ENCODE assay signal across 23 cellular contexts in genomic region chr5:2615917-2616316, GRCh38.
DNase-seq lines count a peak whose midpoint lies in the region; ATAC-seq, FAIRE-seq and TF ChIP-seq lines count a peak whose summit lies in the region.
"Had no signal": no experiment of that assay in that cellular context is flagged by ENCODE, and none has a peak within 500 bp of the region (broad histone marks: within the 10 kb centered on the region; RNA-seq: fewer than 3 reads in every experiment).

No MANE protein-coding gene starts in this region.

- H3K4me3 ChIP-seq in HepG2 (replicated peaks in 1 of 3; ENCODE audit: insufficient read depth in 1 of 3, low read depth in 2 of 3, low read length in 3 of 3) (no peak overlapping the region), right lobe of liver (no peak overlapping the region), HEK293 (ENCODE audit: low read depth, low read length) (no peak overlapping the region), esophagus muscularis mucosa (no peak overlapping the region)
- H3K4me3 ChIP-seq: BLaER1 had no signal

- no peak overlapping the region for H3K9ac ChIP-seq in HepG2 (ENCODE audit: insufficient read depth, low read depth, low read length)
- H3K9ac ChIP-seq: BLaER1 had no signal

- H2AFZ ChIP-seq in HepG2 (ENCODE audit: low read length): no peak overlapping the region

- H3K36me3 ChIP-seq in HepG2 (replicated peaks in 1 of 2; ENCODE audit: control insufficient read depth in 1 of 2, insufficient read depth in 2 of 2, low read length in 2 of 2) (no peaks in the 10 kb centered on the region), right lobe of liver (no peaks in the 10 kb centered on the region), HEK293 (ENCODE audit: control insufficient read depth in 2 of 2, insufficient read depth in 1 of 2, low read length in 2 of 2) (no peaks in the 10 kb centered on the region), esophagus muscularis mucosa (no peaks in the 10 kb centered on the region)
- H3K36me3 ChIP-seq: BE2C, BLaER1 had no signal

- 25% methylated on average over 4 of the region's 4 CpGs for WGBS in HepG2 (ENCODE audit: low lambda C conversion rate)
- 58% methylated on average over 4 of the region's 4 CpGs for WGBS in right lobe of liver (ENCODE audit: insufficient coverage, low coverage, low lambda C conversion rate, missing lambda C conversion rate)
- WGBS in esophagus muscularis mucosa: 74% methylated on average over 4 of the region's 4 CpGs

- H3K27me3 ChIP-seq in HepG2 (ENCODE audit: control insufficient read depth in 1 of 2, insufficient read depth in 2 of 2, low read length in 2 of 2): peaks cover 1 to 18% of the 10 kb centered on the region in 2 experiments; a peak in 2 of 5 replicates
- H3K27me3 ChIP-seq in right lobe of liver: no peaks in the 10 kb centered on the region
- H3K27me3 ChIP-seq in esophagus muscularis mucosa: peaks cover 0 to 24% (median 0%) of the 10 kb centered on the region in 4 donors
- H3K27me3 ChIP-seq: BE2C, BLaER1 had no signal

- in situ Hi-C loops in HepG2 (cut with HindIII; ENCODE audit: extremely low pct_ligation_motif_present, low pct_unique_long_range_greater_than_20kb): no loop called here

- no peak overlapping the region for H3K27ac ChIP-seq in HepG2 (ENCODE audit: extremely low read length, insufficient read depth, low read length)
- no peak overlapping the region for H3K27ac ChIP-seq in right lobe of liver
- H3K27ac ChIP-seq in HEK293 (ENCODE audit: extremely low read depth, low read depth, low read length): no peak overlapping the region
- H3K27ac ChIP-seq in esophagus muscularis mucosa (replicated peaks in 1 of 4): no peak overlapping the region
- H3K27ac ChIP-seq: BLaER1 had no signal

- TF ChIP-seq POLR2A in HepG2 (IDR thresholded peaks at IDR 0.05; ENCODE audit: insufficient read depth in 1 of 2, low read depth in 2 of 2, low read length in 2 of 2) (no peak), right lobe of liver (IDR thresholded peaks at IDR 0.05) (no peak), esophagus muscularis mucosa (IDR thresholded peaks at IDR 0.05; ENCODE audit: low read depth) (no peak)

- TF ChIP-seq CTCF in HepG2 (CRISPR knock-in tag; IDR thresholded peaks at IDR 0.05): no peak
- no peak for TF ChIP-seq CTCF in right lobe of liver (IDR thresholded peaks at IDR 0.05)
- no peak for TF ChIP-seq CTCF in HEK293 (tag by site-specific recombination; IDR thresholded peaks at IDR 0.05)
- TF ChIP-seq CTCF in esophagus muscularis mucosa (IDR thresholded peaks at IDR 0.05): no peak

- no peak for ATAC-seq in HepG2
- ATAC-seq in right lobe of liver: no peak
- ATAC-seq: CD8-positive, alpha-beta T cell had no signal

- TF ChIP-seq RAD21 in HepG2 (CRISPR knock-in tag; IDR thresholded peaks at IDR 0.05): no peak

- no peaks in the 10 kb centered on the region for H3K9me3 ChIP-seq in HepG2 (ENCODE audit: low read length)
- no peaks in the 10 kb centered on the region for H3K9me3 ChIP-seq in right lobe of liver
- no peaks in the 10 kb centered on the region for H3K9me3 ChIP-seq in HEK293 (ENCODE audit: control insufficient read depth, insufficient read depth, low read depth, low read length)
- peaks cover 0 to 4% (median 0%) of the 10 kb centered on the region in 4 donors for H3K9me3 ChIP-seq in esophagus muscularis mucosa
- H3K9me3 ChIP-seq: BE2C, Caco-2 had no signal

- DNase-seq in HepG2 (ENCODE audit: low spot score) (no peak), right lobe of liver (no peak), esophagus muscularis mucosa (ENCODE audit: extremely low spot score) (peak; percentile 79), CD1c-positive myeloid dendritic cell (ENCODE audit: extremely low spot score) (no peak)
- no peak for DNase-seq in activated T-cell treated with anti-CD3 and anti-CD28 coated beads, Interleukin-2, amount 50 U/mL, for 1 hour
- no peak for DNase-seq in stimulated activated CD4-positive, alpha-beta T cell treated with anti-CD3 and anti-CD28 coated beads, Interleukin-1b, Interleukin-23, amount 100 ng/mL, for 48 hours
- DNase-seq: 8988T; ACHN; BE2C; C1 segment of cervical spinal cord; Caco-2; Calu3; CD4-positive, alpha-beta T cell; CD8-positive, alpha-beta T cell; DMS79 treated with DMSO at 0.1 percent for 48 hours; GF-D8 had no signal

- CTCF ChIA-PET in HepG2 (lab: Yijun Ruan, JAX; ENCODE audit: low intra/inter-chr PET ratio, low total read pairs) (no interaction called here), HEK293 (lab: Yijun Ruan, JAX) (interaction anchor here (0.7 kb wide), 1 partner anchor 19 kb away, joined by 3 read pairs; no protein-coding TSS in a partner anchor)

- H3K4me2 ChIP-seq in HepG2 (ENCODE audit: low read depth, low read length): no peak overlapping the region
- H3K4me2 ChIP-seq: BLaER1 had no signal

- intact Hi-C loops in HepG2 (cut with micrococcal nuclease; ENCODE audit: unreplicated experiment): no loop called here
- intact Hi-C loops in right lobe of liver (cut with DNase I): no loop called here
- intact Hi-C loops in esophagus muscularis mucosa (cut with DNase I): no loop called here

- no peaks in the 10 kb centered on the region for H4K20me1 ChIP-seq in HepG2 (ENCODE audit: insufficient read depth, low read length)
- H4K20me1 ChIP-seq: BLaER1 had no signal

- no TSS peak for BruUV-seq in HepG2 (replicated peaks; lab: Mats Ljungman, UMichigan)

- H3K4me1 ChIP-seq in HepG2 (ENCODE audit: insufficient read depth, low read length) (no peaks in the 10 kb centered on the region), right lobe of liver (no peaks in the 10 kb centered on the region), HEK293 (ENCODE audit: control insufficient read depth, insufficient read depth, low read length) (no peaks in the 10 kb centered on the region), esophagus muscularis mucosa (no peaks in the 10 kb centered on the region)
- H3K4me1 ChIP-seq: BE2C, BLaER1, Caco-2 had no signal

- no peak for FAIRE-seq in HepG2 (lab: Jason Lieb, UNC)
- FAIRE-seq: A204.1, D721Med, G401.6, GM12891, GM19239 had no signal

- TF ChIP-seq EP300 in HepG2 (IDR thresholded peaks at IDR 0.05; ENCODE audit: low read depth in 2 of 2, low read length in 2 of 2): no peak
- TF ChIP-seq EP300 in HepG2 (CRISPR knock-in tag; IDR thresholded peaks at IDR 0.05; ENCODE audit: borderline replicate concordance): no peak
- no peak for TF ChIP-seq EP300 in esophagus muscularis mucosa (IDR thresholded peaks at IDR 0.05)

- POLR2A ChIA-PET in HepG2 (lab: Yijun Ruan, JAX): no interaction called here
- POLR2A ChIA-PET in HEK293 (lab: Yijun Ruan, JAX): no interaction called here

- no peaks in the 10 kb centered on the region for H3K79me2 ChIP-seq in HepG2 (ENCODE audit: insufficient read depth, low read length)

TF ChIP-seq in HepG2, 621 proteins besides CTCF, POLR2A, EP300 and RAD21:
- TF ChIP-seq SATB2 (CRISPR knock-in tag; IDR thresholded peaks at IDR 0.05) (no peak), ZNF331 (CRISPR knock-in tag; IDR thresholded peaks at IDR 0.05) (peak; percentile 40; the same call in 1 of the 2 replicates)

TF ChIP-seq in HEK293, 187 proteins besides CTCF, POLR2A, EP300 and RAD21:
- TF ChIP-seq SETDB1 (IDR thresholded peaks at IDR 0.05; ENCODE audit: insufficient read length, low read length) (peak; percentile 26), ZNF645 (tag by site-specific recombination; IDR thresholded peaks at IDR 0.05) (no peak)

Comparison
In these comparisons a context has a peak if more than half of its experiments do, and no peak if none do; other contexts are left out.
1. Of the 63 proteins assayed by ChIP-seq in both HepG2 and HEK293: peak only in HepG2: none; only in HEK293: SETDB1; in both: none; in neither: 62.